Comparison of ENCODE assay signal across 8 cellular contexts in the genomic region with DNA sequence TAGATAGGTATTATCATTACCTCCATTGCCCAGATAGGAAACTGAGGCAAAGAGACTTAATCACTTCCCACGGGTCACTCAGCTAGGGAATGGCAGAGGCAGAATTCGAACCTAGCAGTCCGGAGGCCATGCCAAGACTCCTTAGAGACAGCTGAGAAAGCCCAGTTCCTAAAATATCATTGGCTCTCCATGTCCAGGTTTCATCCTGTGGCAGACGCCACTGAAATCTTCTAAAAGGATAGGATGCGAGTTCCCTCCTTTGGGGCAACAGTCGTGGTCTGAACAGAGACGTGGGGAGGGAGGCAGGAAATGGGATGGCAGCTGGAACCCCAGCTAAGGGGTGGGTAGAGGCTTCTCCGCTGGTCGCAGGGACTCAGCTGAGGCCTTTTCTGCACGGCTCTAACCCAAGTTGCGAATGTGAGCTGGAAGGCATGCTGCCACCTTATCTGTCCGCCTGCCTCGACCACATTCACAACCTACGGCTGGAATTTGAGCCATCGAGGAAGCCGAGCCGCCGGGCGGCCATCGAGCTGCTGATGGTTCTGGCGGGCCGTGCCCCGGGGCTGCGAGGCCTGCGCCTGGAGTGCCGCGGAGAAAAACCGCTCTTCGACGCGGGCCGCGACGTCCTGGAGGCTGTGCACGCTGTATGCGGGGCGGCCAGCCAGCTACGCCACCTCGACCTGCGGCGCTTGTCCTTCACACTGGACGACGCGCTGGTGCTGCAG. TPM values are rescaled to one million over a fixed set of nuclear protein-coding genes. Genes with fewer than 3 reads are reported as not detected.
DNase-seq lines count a peak whose midpoint lies in the region; ATAC-seq and TF ChIP-seq lines count a peak whose summit lies in the region.

No MANE protein-coding gene starts in this region.

- H3K27me3 Mint-ChIP-seq in chondrocyte (ENCODE audit: low read depth): peaks cover 13% of the 10 kb centered on the region
- H3K27me3 Mint-ChIP-seq in nephron progenitor cell (ENCODE audit: low read depth, poor library complexity): peaks cover 99% of the 10 kb centered on the region

- H3K27ac Mint-ChIP-seq in chondrocyte (ENCODE audit: unreplicated experiment) (no peak overlapping the region), nephron progenitor cell (no peak overlapping the region)

- H3K36me3 Mint-ChIP-seq in chondrocyte (ENCODE audit: low read depth) (no peaks in the 10 kb centered on the region), nephron progenitor cell (ENCODE audit: low read depth) (no peaks in the 10 kb centered on the region)

- H3K9ac ChIP-seq in BLaER1: no peak overlapping the region
- H3K9ac ChIP-seq in HUES48 (ENCODE audit: low read depth, low read length): no peak overlapping the region

- DNase-seq in chondrocyte (ENCODE audit: low spot score): no peak
- DNase-seq in nephron progenitor cell: no peak
- DNase-seq in cortex of kidney (lab: John Stamatoyannopoulos, UW): no peak
- no peak for DNase-seq in activated CD4-positive, alpha-beta T cell treated with anti-CD3 and anti-CD28 coated beads, Interleukin-2, amount 50 U/mL, for 48 hours

- no peak for TF ChIP-seq CTCF in chondrocyte (IDR thresholded peaks at IDR 0.05)
- TF ChIP-seq CTCF in nephron progenitor cell (IDR thresholded peaks at IDR 0.05): no peak

- H3K4me1 Mint-ChIP-seq in chondrocyte (ENCODE audit: low read depth) (peaks cover 31% of the 10 kb centered on the region), nephron progenitor cell (peaks cover 9% of the 10 kb centered on the region)

- H3K27ac ChIP-seq in BLaER1: no peak overlapping the region
- H3K27ac ChIP-seq in HUES48 (ENCODE audit: low read depth, low read length): no peak overlapping the region

- H3K4me2 ChIP-seq in BLaER1: peak overlapping the region; percentile 81

- peaks cover 62% of the 10 kb centered on the region for H3K4me1 ChIP-seq in BLaER1
- H3K4me1 ChIP-seq in HUES48 (ENCODE audit: control insufficient read depth, insufficient read depth, low read length): peaks cover 13% of the 10 kb centered on the region; the same call in 1 of the 2 replicates

- no peaks in the 10 kb centered on the region for H3K9me3 ChIP-seq in BLaER1
- no peaks in the 10 kb centered on the region for H3K9me3 ChIP-seq in HUES48 (ENCODE audit: control insufficient read depth, insufficient read depth, low read length)

- no peaks in the 10 kb centered on the region for H3K36me3 ChIP-seq in BLaER1
- no peaks in the 10 kb centered on the region for H3K36me3 ChIP-seq in HUES48 (ENCODE audit: control insufficient read depth, insufficient read depth, low read length)

- H3K9me3 Mint-ChIP-seq in chondrocyte (ENCODE audit: low read depth) (no peaks in the 10 kb centered on the region), nephron progenitor cell (peaks cover 4% of the 10 kb centered on the region)

- ATAC-seq in HG02973 (IDR thresholded peaks at IDR 0.05; ENCODE audit: unreplicated experiment) (no peak), HG03139 (IDR thresholded peaks at IDR 0.05; ENCODE audit: unreplicated experiment) (no peak)

- peak overlapping the region; percentile 12 for H3K4me3 Mint-ChIP-seq in chondrocyte (ENCODE audit: unreplicated experiment)
- H3K4me3 Mint-ChIP-seq in nephron progenitor cell: peak overlapping the region; percentile 52

- H4K20me1 ChIP-seq in BLaER1: peaks cover 65% of the 10 kb centered on the region

- H3K27me3 ChIP-seq in BLaER1: peaks cover 67% of the 10 kb centered on the region
- H3K27me3 ChIP-seq in HUES48 (ENCODE audit: control insufficient read depth, insufficient read depth, low read length): peaks cover 99% of the 10 kb centered on the region

- peak overlapping the region; percentile 63 for H3K4me3 ChIP-seq in BLaER1
- H3K4me3 ChIP-seq in HUES48 (ENCODE audit: low read depth, low read length): peak overlapping the region; percentile 48; the same call in 1 of the 2 replicates

RNA-seq across cellular contexts. Expression of a gene that starts 1.9 kb away (rescaled TPM):
- total RNA-seq in chondrocyte: 11.6 to 19.0 TPM (median 15.7 TPM) in 3 replicates

RNA-seq across cellular contexts. Expression of a gene that starts 2.8 kb away (rescaled TPM):
- 14.6 to 17.5 TPM (median 16.0 TPM) in 3 replicates for total RNA-seq in chondrocyte

RNA-seq across cellular contexts. Expression of a gene that starts 2.9 kb away (rescaled TPM):
- 16.6 to 20.0 TPM (median 19.1 TPM) in 3 replicates for total RNA-seq in chondrocyte

RNA-seq across cellular contexts. Expression of a gene that starts 7.7 kb away (rescaled TPM):
- 21.9 to 34.6 TPM (median 31.2 TPM) in 3 replicates for total RNA-seq in chondrocyte

RNA-seq across cellular contexts. Expression of a gene that starts 11.8 kb away (rescaled TPM):
- total RNA-seq in chondrocyte: 39.9 to 64.4 TPM (median 41.4 TPM) in 3 replicates
